ENCODE assay signal across 26 cellular contexts in the genomic region with DNA sequence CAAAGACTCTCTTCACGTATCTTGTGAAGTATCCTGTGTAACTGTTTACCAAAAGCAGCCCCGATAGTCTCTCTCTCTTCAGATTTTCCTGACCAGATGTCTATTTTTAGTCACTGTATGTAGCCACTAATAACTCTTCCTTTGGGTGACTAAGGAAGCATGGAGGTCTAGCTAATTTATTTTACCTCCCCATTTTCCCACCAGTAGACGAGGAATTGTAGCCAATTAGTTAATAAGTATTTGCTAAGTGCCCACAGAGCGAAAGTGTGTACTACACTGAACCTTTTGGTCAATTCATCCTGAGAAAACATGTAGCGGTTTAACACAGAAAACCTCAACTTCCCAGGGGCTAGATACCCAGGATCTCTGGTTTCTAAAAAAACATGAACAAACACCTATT.
DNase-seq lines count a peak whose midpoint lies in the region; ATAC-seq, FAIRE-seq and TF ChIP-seq lines count a peak whose summit lies in the region.
"Had no signal": no experiment of that assay in that cellular context is flagged by ENCODE, and none has a peak within 500 bp of the region (broad histone marks: within the 10 kb centered on the region; RNA-seq: fewer than 3 reads in every experiment).

No MANE protein-coding gene starts in this region.

- H3K27me3 ChIP-seq in SK-N-SH (ENCODE audit: insufficient read depth) = no peaks in the 10 kb centered on the region
- H3K27me3 ChIP-seq in osteoblast (ENCODE audit: insufficient read depth, low read length) = no peaks in the 10 kb centered on the region
- H3K27me3 ChIP-seq in pancreas = no peaks in the 10 kb centered on the region
- H3K27me3 ChIP-seq in colonic mucosa = no peaks in the 10 kb centered on the region
- H3K27me3 ChIP-seq: ovary, uterus had no signal

- H3K9ac ChIP-seq in SK-N-SH = no peak overlapping the region
- no peak overlapping the region for H3K9ac ChIP-seq in colonic mucosa (ENCODE audit: low read depth in 2 of 2, low read length in 2 of 2)

- H2AFZ ChIP-seq in SK-N-SH (ENCODE audit: low read depth) = peak overlapping the region; percentile 63
- peak overlapping the region; percentile 57 for H2AFZ ChIP-seq in osteoblast (ENCODE audit: low read length)

- H3K9me3 ChIP-seq in SK-N-SH (no peaks in the 10 kb centered on the region; the same call in 1 of the 2 replicates), osteoblast (ENCODE audit: low read depth, low read length) (no peaks in the 10 kb centered on the region), pancreas (no peaks in the 10 kb centered on the region), colonic mucosa (no peaks in the 10 kb centered on the region)
- H3K9me3 ChIP-seq: uterus had no signal

- H4K20me1 ChIP-seq in SK-N-SH (ENCODE audit: insufficient read depth) (no peaks in the 10 kb centered on the region), osteoblast (ENCODE audit: insufficient read depth, low read length) (no peaks in the 10 kb centered on the region)

- H3K4me2 ChIP-seq in SK-N-SH = no peak overlapping the region
- H3K4me2 ChIP-seq in osteoblast (ENCODE audit: insufficient read depth, low read length) = peak overlapping the region; percentile 36

- CTCF ChIA-PET in SK-N-SH (lab: Yijun Ruan, JAX) = no interaction called here

- no peak for FAIRE-seq in pancreas (lab: Jason Lieb, UNC)

- 0 out of 4 replicates have a peak overlapping the region, but pooled peaks of 1 of the 2 experiments have one; percentile 8 for H3K27ac ChIP-seq in SK-N-SH (ENCODE audit: low read depth in 2 of 2, low read length in 1 of 2)
- H3K27ac ChIP-seq in osteoblast (ENCODE audit: low read depth, low read length) = no peak overlapping the region
- H3K27ac ChIP-seq in pancreas = no peak overlapping the region
- H3K27ac ChIP-seq in colonic mucosa = no peak overlapping the region
- H3K27ac ChIP-seq: C4-2B, ovary, uterus, WERI-Rb-1 had no signal

- POLR2A ChIA-PET in SK-N-SH (lab: Yijun Ruan, JAX) = no interaction called here

- no peak overlapping the region for H3K4me3 ChIP-seq in SK-N-SH (ENCODE audit: low read depth in 2 of 2, low read length in 1 of 2)
- peak overlapping the region; percentile 38 for H3K4me3 ChIP-seq in epithelial cell of proximal tubule (ENCODE audit: low read depth, low read length)
- no peak overlapping the region for H3K4me3 ChIP-seq in osteoblast (ENCODE audit: insufficient read depth, low read length)
- H3K4me3 ChIP-seq in pancreas = no peak overlapping the region
- no peak overlapping the region for H3K4me3 ChIP-seq in colonic mucosa
- H3K4me3 ChIP-seq: ovary, uterus had no signal

- DNase-seq in ELR (ENCODE audit: low read depth) = peak; percentile 12
- no peak for DNase-seq in SK-N-SH
- peak; percentile 64 for DNase-seq in epithelial cell of proximal tubule (ENCODE audit: low read depth)
- DNase-seq in osteoblast (ENCODE audit: insufficient read length, low spot score, missing footprints) = peak; percentile 69
- no peak for DNase-seq in pancreas
- DNase-seq in colonic mucosa = no peak
- no peak for DNase-seq in DMS 273 treated with DMSO at 0.1 percent for 48 hours (lab: John Stamatoyannopoulos, UW)
- no peak for DNase-seq in activated CD4-positive, CD25-positive, alpha-beta regulatory T cell (lab: John Stamatoyannopoulos, UW)
- DNase-seq: activated CD4-positive, alpha-beta T cell treated with anti-CD3 and anti-CD28 coated beads, Interleukin-2, amount 10 ng/mL, durations not matched to agents 7 days and 5 days; activated CD8-positive, alpha-beta memory T cell treated with anti-CD3 and anti-CD28 coated beads, Interleukin-2, amount 10 ng/mL, durations not matched to agents 7 days and 5 days; activated naive CD4-positive, alpha-beta T cell treated with anti-CD3 and anti-CD28 coated beads, Interleukin-2, amount 10 ng/mL, durations not matched to agents 7 days and 5 days; amygdala; Calu3; EL; MM.1S; NCI-H1694; NCI-H524; ovary; right cardiac atrium; stimulated activated CD4-positive, alpha-beta T cell treated with anti-CD3 and anti-CD28 coated beads, Interleukin-4, amount 100 ng/mL, for 4 hours; stimulated activated naive CD4-positive, alpha-beta T cell; uterus; WERI-Rb-1 had no signal

- no peak for TF ChIP-seq RAD21 in SK-N-SH (IDR thresholded peaks at IDR 0.05; ENCODE audit: low read length)

- intact Hi-C loops in pancreas (cut with DNase I) = no loop called here
- intact Hi-C loops in colonic mucosa (cut with DNase I) = no loop called here

- no peaks in the 10 kb centered on the region for H3K79me2 ChIP-seq in SK-N-SH (ENCODE audit: insufficient read depth)
- no peaks in the 10 kb centered on the region for H3K79me2 ChIP-seq in osteoblast (ENCODE audit: insufficient read depth, low read length)

- WGBS in SK-N-SH (ENCODE audit: low lambda C conversion rate) = 58% methylated on average over 5 of the region's 5 CpGs
- WGBS in pancreas, 2 donors = 41 to 43% methylated on average over 5 of the region's 5 CpGs

- H3K4me1 ChIP-seq in SK-N-SH (ENCODE audit: control insufficient read depth in 1 of 2, insufficient read depth in 2 of 2, low read depth in 1 of 2, low read length in 1 of 2) = peaks cover 0 to 8% of the 10 kb centered on the region in 2 experiments; a peak in 1 of 4 replicates
- peaks cover 24% of the 10 kb centered on the region for H3K4me1 ChIP-seq in osteoblast (ENCODE audit: insufficient read depth, low read length)
- no peaks in the 10 kb centered on the region for H3K4me1 ChIP-seq in pancreas
- H3K4me1 ChIP-seq in colonic mucosa = no peaks in the 10 kb centered on the region
- H3K4me1 ChIP-seq: uterus had no signal

- no peak for TF ChIP-seq EP300 in SK-N-SH (IDR thresholded peaks at IDR 0.05; ENCODE audit: borderline replicate concordance in 1 of 2, low read depth in 1 of 2, low read length in 1 of 2)

- no peaks in the 10 kb centered on the region for H3F3A ChIP-seq in SK-N-SH (replicated peaks; ENCODE audit: insufficient read depth)

- no peaks in the 10 kb centered on the region for H3K9me2 ChIP-seq in SK-N-SH

- ATAC-seq in pancreas = no peak
- ATAC-seq: activated CD8-positive, alpha-beta memory T cell treated with anti-CD3 and anti-CD28 coated beads, Interleukin-2, amount 10 ng/mL, durations not matched to agents 7 days and 5 days; left lobe of liver; natural killer cell treated with Interleukin-12 subunit alpha and Interleukin-12 subunit beta and Interleukin-15 and Interleukin-18, amount 100 ng/mL, for 72 hours; right cardiac atrium had no signal

- TF ChIP-seq CTCF in SK-N-SH (IDR thresholded peaks at IDR 0.05) (no peak), epithelial cell of proximal tubule (conservative IDR thresholded peaks at IDR 0.05; ENCODE audit: low read depth, low read length) (no peak), osteoblast (IDR thresholded peaks at IDR 0.05; ENCODE audit: extremely low read depth, low read depth, low read length) (no peak), pancreas (IDR thresholded peaks at IDR 0.05) (no peak), colonic mucosa (IDR thresholded peaks at IDR 0.05) (no peak)

- H3K36me3 ChIP-seq in SK-N-SH (replicated peaks in 1 of 2; ENCODE audit: control insufficient read depth in 1 of 2, insufficient read depth in 2 of 2, low read length in 1 of 2) (no peaks in the 10 kb centered on the region), osteoblast (ENCODE audit: insufficient read depth, low read length) (no peaks in the 10 kb centered on the region), pancreas (no peaks in the 10 kb centered on the region), colonic mucosa (no peaks in the 10 kb centered on the region)
- H3K36me3 ChIP-seq: ovary, uterus, WERI-Rb-1 had no signal

TF ChIP-seq in SK-N-SH, 30 proteins besides CTCF, POLR2A, EP300 and RAD21:
- TF ChIP-seq FOXJ3 (CRISPR knock-in tag; IDR thresholded peaks at IDR 0.05) (no peak), GATA2 (CRISPR knock-in tag; IDR thresholded peaks at IDR 0.05) (no peak), MEF2A (IDR thresholded peaks at IDR 0.05; ENCODE audit: borderline replicate concordance, low read depth) (peak; percentile 33; the same call in 1 of the 2 replicates), FOSL2 (IDR thresholded peaks at IDR 0.05; ENCODE audit: borderline replicate concordance, low read depth) (no peak)
TF ChIP-seq in SK-N-SH: peak in this region for 1.

Comparison
In these comparisons a context has a peak if more than half of its experiments do, and no peak if none do; other contexts are left out.
1. DNase-seq: peak in ELR (single experiment), epithelial cell of proximal tubule (single experiment) and osteoblast (single experiment); none in SK-N-SH (single experiment), pancreas (0 of 6), colonic mucosa (single experiment), DMS 273 treated with DMSO at 0.1 percent for 48 hours (single experiment) and activated CD4-positive, CD25-positive, alpha-beta regulatory T cell (0 of 4).